8 cellular contexts compared by ENCODE assay signal in the genomic region with DNA sequence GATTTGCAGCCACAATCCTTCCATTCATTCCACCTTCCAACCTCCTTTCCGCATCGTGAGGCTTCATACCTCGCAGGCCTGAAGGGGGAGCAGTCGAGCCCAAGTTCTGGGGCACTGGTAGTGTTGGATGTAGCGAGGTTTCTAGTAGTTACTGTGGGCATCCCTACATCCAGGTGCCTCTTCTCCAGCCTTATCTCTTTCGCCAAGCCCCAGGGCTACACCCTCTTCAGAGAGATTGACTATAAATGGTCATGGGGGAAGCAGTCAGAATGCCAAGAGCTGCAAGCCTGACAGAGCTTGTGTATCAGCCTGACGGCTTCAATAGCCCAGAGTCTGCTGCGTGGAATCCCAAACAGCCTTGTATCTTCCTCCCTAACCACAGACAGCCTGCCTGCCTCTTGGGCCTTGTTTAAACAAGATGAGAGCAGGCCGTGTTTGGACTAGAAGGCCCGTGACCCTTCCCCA. TPM values are rescaled to one million over a fixed set of nuclear protein-coding genes. Genes with fewer than 3 reads are reported as not detected.
DNase-seq lines count a peak whose midpoint lies in the region; ATAC-seq and TF ChIP-seq lines count a peak whose summit lies in the region.

No MANE protein-coding gene starts in this region.

- no peak overlapping the region for H3K27ac ChIP-seq in right atrium auricular region
- no peak overlapping the region for H3K27ac ChIP-seq in SU-DHL-6 (ENCODE audit: low read depth, low read length)
- H3K27ac ChIP-seq in heart right ventricle = no peak overlapping the region
- peak overlapping the region in 3 of 8 donors; percentile 22 to 48 (median 44) for H3K27ac ChIP-seq in spleen

- DNase-seq in Right ventricle myocardium inferior (ENCODE audit: missing footprints) = no peak
- DNase-seq in right atrium auricular region (ENCODE audit: low spot score) = no peak
- DNase-seq in heart right ventricle = peak; percentile 14 to 32
- DNase-seq in spleen = no peak
- DNase-seq in GOT3 (lab: John Stamatoyannopoulos, UW) = no peak
- no peak for DNase-seq in retina

- intact Hi-C loops in Right ventricle myocardium inferior (cut with DNase I) (no loop called here), heart right ventricle (cut with DNase I) (loop anchor here in 1 of 10 donors (10.0 kb wide), 1 partner anchor 69 kb away; no protein-coding TSS in a partner anchor), spleen (cut with DNase I; ENCODE audit: low total_unique reads) (no loop called here)

- H3K9ac ChIP-seq in SU-DHL-6 (ENCODE audit: low read length) = no peak overlapping the region

- H3K79me2 ChIP-seq in SU-DHL-6 (ENCODE audit: insufficient read depth, low read length) = no peaks in the 10 kb centered on the region

- WGBS in heart right ventricle, 2 donors = 37 to 44% methylated on average over 10 of the region's 10 CpGs
- 58 to 66% (median 61%) methylated on average over 10 of the region's 10 CpGs for WGBS in spleen, 5 donors

- no peak overlapping the region for H2AFZ ChIP-seq in SU-DHL-6 (ENCODE audit: low read depth, low read length, severe bottlenecking)

- TF ChIP-seq POLR2A in spleen (IDR thresholded peaks at IDR 0.05) = no peak

- H3K36me3 ChIP-seq in right atrium auricular region (no peaks in the 10 kb centered on the region), SU-DHL-6 (ENCODE audit: low read length) (no peaks in the 10 kb centered on the region), heart right ventricle (no peaks in the 10 kb centered on the region), spleen (no peaks in the 10 kb centered on the region)

- H3K9me3 ChIP-seq in right atrium auricular region = no peaks in the 10 kb centered on the region
- H3K9me3 ChIP-seq in SU-DHL-6 (ENCODE audit: insufficient read depth, low read length) = no peaks in the 10 kb centered on the region
- H3K9me3 ChIP-seq in heart right ventricle = no peaks in the 10 kb centered on the region
- H3K9me3 ChIP-seq in spleen = no peaks in the 10 kb centered on the region

- peak; percentile 51 for ATAC-seq in Right ventricle myocardium inferior
- ATAC-seq in heart right ventricle = peak in 6 of 8 donors; percentile 28 to 61 (median 48)
- no peak for ATAC-seq in GM21526 (IDR thresholded peaks at IDR 0.05; ENCODE audit: low FRiP score, unreplicated experiment)

- H3K4me3 ChIP-seq in right atrium auricular region (no peak overlapping the region), SU-DHL-6 (ENCODE audit: insufficient read depth, low read length, poor library complexity, severe bottlenecking) (no peak overlapping the region), heart right ventricle (no peak overlapping the region), spleen (no peak overlapping the region)

- H3K27me3 ChIP-seq in right atrium auricular region (no peaks in the 10 kb centered on the region), SU-DHL-6 (ENCODE audit: low read length) (no peaks in the 10 kb centered on the region), heart right ventricle (peaks cover 0 to 19% (median 6%) of the 10 kb centered on the region in 7 donors), spleen (replicated peaks in 1 of 7) (no peaks in the 10 kb centered on the region)

- H4K20me1 ChIP-seq in SU-DHL-6 (ENCODE audit: low read depth, low read length) = no peaks in the 10 kb centered on the region

- H3K9me2 ChIP-seq in SU-DHL-6 (replicated peaks; ENCODE audit: insufficient read depth, low read length) = no peaks in the 10 kb centered on the region

- TF ChIP-seq CTCF in right atrium auricular region (IDR thresholded peaks at IDR 0.05) (peak in 1 of 2 donors; percentile 59), SU-DHL-6 (IDR thresholded peaks at IDR 0.05; ENCODE audit: insufficient read depth, low read length, poor library complexity, severe bottlenecking) (peak; percentile 49), heart right ventricle (IDR thresholded peaks at IDR 0.05) (peak in 8 of 9 donors; percentile 23 to 61 (median 48)), spleen (IDR thresholded peaks at IDR 0.05 in 8 of 11, conservative IDR thresholded peaks at IDR 0.05 in 3 of 11) (peak in 7 of 11 experiments; percentile 21 to 50 (median 45))

- H3K4me1 ChIP-seq in right atrium auricular region (no peaks in the 10 kb centered on the region), heart right ventricle (peaks cover 0 to 7% (median 0%) of the 10 kb centered on the region in 9 donors), spleen (no peaks in the 10 kb centered on the region)

- H3K4me2 ChIP-seq in SU-DHL-6 (ENCODE audit: low read depth, low read length, poor library complexity, severe bottlenecking) = no peak overlapping the region

- H3F3A ChIP-seq in SU-DHL-6 (ENCODE audit: insufficient read depth) = no peaks in the 10 kb centered on the region

RNA-seq across cellular contexts. Expression of gene CLMP, which starts 28.9 kb away (rescaled TPM):
- total RNA-seq in Right ventricle myocardium inferior = 8.6 TPM
- 10 to 100 TPM in 1 of 2 donors, 1 to 10 TPM in 1; 8.4 to 34.3 TPM for total RNA-seq in right atrium auricular region
- total RNA-seq in heart right ventricle = 10 to 100 TPM in 2 of 10 donors, 1 to 10 TPM in 8; 1.9 to 16.9 (median 5.2) TPM
- 1 to 10 TPM; 4.1 to 8.8 TPM for polyA plus RNA-seq in heart right ventricle
- 10 to 100 TPM in 6 of 7 donors, 1 to 10 TPM in 1; 8.5 to 36.5 (median 21.1) TPM for total RNA-seq in spleen
- polyA plus RNA-seq in spleen = 1 to 10 TPM; 3.1 to 4.1 (median 3.6) TPM

Comparison
In these comparisons a context has a peak if more than half of its experiments do, and no peak if none do; other contexts are left out.
1. DNase-seq: peak in heart right ventricle (2 of 2); none in Right ventricle myocardium inferior (single experiment), right atrium auricular region (single experiment), spleen (single experiment), GOT3 (single experiment) and retina (single experiment).